In genomic region chr12:96501139-96501741, GRCh38 we compare ENCODE assay signal across 9 cellular contexts. TPM values are rescaled to one million over a fixed set of nuclear protein-coding genes. Genes with fewer than 3 reads are reported as not detected.
DNase-seq lines count a peak whose midpoint lies in the region; ATAC-seq, FAIRE-seq and TF ChIP-seq lines count a peak whose summit lies in the region.
"Had no signal": no experiment of that assay in that cellular context is flagged by ENCODE, and none has a peak within 500 bp of the region (broad histone marks: within the 10 kb centered on the region; RNA-seq: fewer than 3 reads in every experiment).

No MANE protein-coding gene starts in this region.

- no peaks in the 10 kb centered on the region for H3K27me3 Mint-ChIP-seq in activated T-helper 2 cell treated with anti-CD3 and anti-CD28 coated beads, Interferon-gamma antibody, Interleukin-2, Interleukin-4, amounts not matched to agents 10 μg/mL and 5 μg/mL and 100 μg/mL, durations not matched to agents 14 hours and 24 hours and 36 hours (ENCODE audit: low read depth)
- H3K27me3 Mint-ChIP-seq in stimulated activated naive CD8-positive, alpha-beta T cell treated with anti-CD3 and anti-CD28 coated beads, Interleukin-15, amount 100 ng/mL, for 72 hours: no peaks in the 10 kb centered on the region

- H3K9me3 Mint-ChIP-seq in activated T-helper 2 cell treated with anti-CD3 and anti-CD28 coated beads, Interferon-gamma antibody, Interleukin-2, Interleukin-4, amounts not matched to agents 10 μg/mL and 5 μg/mL and 100 μg/mL, durations not matched to agents 14 hours and 24 hours and 36 hours: peaks cover 9% of the 10 kb centered on the region
- H3K9me3 Mint-ChIP-seq in stimulated activated naive CD8-positive, alpha-beta T cell treated with anti-CD3 and anti-CD28 coated beads, Interleukin-15, amount 100 ng/mL, for 72 hours: no peaks in the 10 kb centered on the region

- 41% methylated on average over 5 of the region's 5 CpGs for WGBS in A549 (ENCODE audit: missing lambda C conversion rate)
- 72% methylated on average over 5 of the region's 5 CpGs for WGBS in hepatocyte (ENCODE audit: low lambda C conversion rate, missing lambda C conversion rate)

- ATAC-seq in A549 (peak; percentile 76 to 93; a peak in 4 of 6 replicates), GM18519 (IDR thresholded peaks at IDR 0.05; ENCODE audit: low FRiP score, unreplicated experiment) (peak; percentile 71), HG02938 (IDR thresholded peaks at IDR 0.05; ENCODE audit: unreplicated experiment) (peak; percentile 64)
- ATAC-seq in stimulated activated naive CD8-positive, alpha-beta T cell treated with anti-CD3 and anti-CD28 coated beads, Interleukin-15, amount 100 ng/mL, for 72 hours: peak; percentile 87

- DNase-seq in A549 (ENCODE audit: low read depth in 1 of 2, low spot score in 1 of 2): peak; percentile 77 to 84
- DNase-seq in NCI-H774 (lab: John Stamatoyannopoulos, UW): peak; percentile 6
- DNase-seq in activated T-helper 2 cell treated with anti-CD3 and anti-CD28 coated beads, Interferon-gamma antibody, Interleukin-2, Interleukin-4, amounts not matched to agents 10 μg/mL and 5 μg/mL and 100 μg/mL, durations not matched to agents 14 hours and 24 hours and 36 hours (ENCODE audit: low spot score): no peak
- peak; percentile 19 for DNase-seq in hepatocyte (ENCODE audit: low spot score)
- DNase-seq in stimulated activated naive CD8-positive, alpha-beta T cell treated with anti-CD3 and anti-CD28 coated beads, Interleukin-15, amount 100 ng/mL, for 72 hours: peak in 1 of 2 donors; percentile 25
- DNase-seq in NCI-H345 treated with DMSO at 0.1 percent for 48 hours (lab: John Stamatoyannopoulos, UW; ENCODE audit: unreplicated experiment): no peak

- H3K9me3 ChIP-seq in A549 (0 out of 3 replicates have a peak, but pooled peaks cover 4% of the 10 kb centered on the region), hepatocyte (ENCODE audit: low read depth) (no peaks in the 10 kb centered on the region)
- H3K9me3 ChIP-seq: HAP-1 had no signal

- H3K79me2 ChIP-seq in hepatocyte: no peaks in the 10 kb centered on the region

- no peaks in the 10 kb centered on the region for H3K36me3 ChIP-seq in hepatocyte (replicated peaks; ENCODE audit: insufficient read depth, low read depth)
- H3K36me3 ChIP-seq: HAP-1 had no signal

- POLR2A ChIA-PET in A549 (lab: Yijun Ruan, JAX): interaction anchor here (1.3 kb wide), 1 partner anchor 12 kb away, joined by 4 read pairs; the partner anchor contains the start of gene CFAP54

- H3K27me3 ChIP-seq in hepatocyte: no peaks in the 10 kb centered on the region

- CTCF ChIA-PET in A549 (lab: Yijun Ruan, JAX): interaction anchor here (1.5 to 3.2 kb wide), 3 partner anchors 12 to 583 kb away, joined by 3 to 15 read pairs (median 14); partner anchors contain the start of gene CFAP54

- H3K27ac ChIP-seq in A549 (peak overlapping the region; percentile 65 to 84), hepatocyte (no peak overlapping the region)

- peaks cover 48% of the 10 kb centered on the region for H3K4me1 Mint-ChIP-seq in activated T-helper 2 cell treated with anti-CD3 and anti-CD28 coated beads, Interferon-gamma antibody, Interleukin-2, Interleukin-4, amounts not matched to agents 10 μg/mL and 5 μg/mL and 100 μg/mL, durations not matched to agents 14 hours and 24 hours and 36 hours (ENCODE audit: low read depth)
- H3K4me1 Mint-ChIP-seq in stimulated activated naive CD8-positive, alpha-beta T cell treated with anti-CD3 and anti-CD28 coated beads, Interleukin-15, amount 100 ng/mL, for 72 hours: peaks cover 46% of the 10 kb centered on the region

- no peak overlapping the region for H2AFZ ChIP-seq in hepatocyte

- peak overlapping the region; percentile 74 for H3K27ac Mint-ChIP-seq in activated T-helper 2 cell treated with anti-CD3 and anti-CD28 coated beads, Interferon-gamma antibody, Interleukin-2, Interleukin-4, amounts not matched to agents 10 μg/mL and 5 μg/mL and 100 μg/mL, durations not matched to agents 14 hours and 24 hours and 36 hours
- peak overlapping the region; percentile 66 to 94 for H3K27ac Mint-ChIP-seq in stimulated activated naive CD8-positive, alpha-beta T cell treated with anti-CD3 and anti-CD28 coated beads, Interleukin-15, amount 100 ng/mL, for 72 hours

- no peak for TF ChIP-seq POLR2A in A549 (IDR thresholded peaks at IDR 0.05; ENCODE audit: low read length)

- H4K20me1 ChIP-seq in hepatocyte (ENCODE audit: insufficient read depth, poor library complexity, severe bottlenecking): no peaks in the 10 kb centered on the region

- TF ChIP-seq RAD21 in A549 (conservative IDR thresholded peaks at IDR 0.05 in 1 of 2, IDR thresholded peaks at IDR 0.05 in 1 of 2): no peak

- H3K4me3 ChIP-seq in A549 (no peak overlapping the region), hepatocyte (no peak overlapping the region)
- H3K4me3 ChIP-seq: HAP-1 had no signal

- intact Hi-C loops in activated T-helper 2 cell treated with anti-CD3 and anti-CD28 coated beads, Interferon-gamma antibody, Interleukin-2, Interleukin-4, amounts not matched to agents 10 μg/mL and 5 μg/mL and 100 μg/mL, durations not matched to agents 14 hours and 24 hours and 36 hours (cut with micrococcal nuclease): loop anchor here (1.0 to 5.0 kb wide), 3 partner anchors 56 to 164 kb away; partner anchors contain the start of gene CDK17

- H3K4me2 ChIP-seq in A549 (peak overlapping the region; percentile 40), hepatocyte (no peak overlapping the region)

- no peaks in the 10 kb centered on the region for H3K9me2 ChIP-seq in hepatocyte (replicated peaks; ENCODE audit: insufficient read depth)

- H3K36me3 Mint-ChIP-seq in activated T-helper 2 cell treated with anti-CD3 and anti-CD28 coated beads, Interferon-gamma antibody, Interleukin-2, Interleukin-4, amounts not matched to agents 10 μg/mL and 5 μg/mL and 100 μg/mL, durations not matched to agents 14 hours and 24 hours and 36 hours (ENCODE audit: low read depth): peaks cover 7% of the 10 kb centered on the region

- H3K4me1 ChIP-seq in A549: peaks cover 17% of the 10 kb centered on the region
- no peaks in the 10 kb centered on the region for H3K4me1 ChIP-seq in hepatocyte (ENCODE audit: insufficient read depth)

- no peak for TF ChIP-seq EP300 in A549 (IDR thresholded peaks at IDR 0.05)

- no peak overlapping the region for H3K4me3 Mint-ChIP-seq in activated T-helper 2 cell treated with anti-CD3 and anti-CD28 coated beads, Interferon-gamma antibody, Interleukin-2, Interleukin-4, amounts not matched to agents 10 μg/mL and 5 μg/mL and 100 μg/mL, durations not matched to agents 14 hours and 24 hours and 36 hours (ENCODE audit: low read depth)
- H3K4me3 Mint-ChIP-seq in stimulated activated naive CD8-positive, alpha-beta T cell treated with anti-CD3 and anti-CD28 coated beads, Interleukin-15, amount 100 ng/mL, for 72 hours: peak overlapping the region; percentile 15 to 20

- no peak for FAIRE-seq in A549 (lab: Jason Lieb, UNC)

- TF ChIP-seq CTCF in A549 (IDR thresholded peaks at IDR 0.05) (no peak), hepatocyte (IDR thresholded peaks at IDR 0.05; ENCODE audit: poor library complexity) (no peak)

TF ChIP-seq in A549, 52 proteins besides CTCF, POLR2A, EP300 and RAD21:
- TF ChIP-seq HOXB13 (CRISPR knock-in tag; IDR thresholded peaks at IDR 0.05; ENCODE audit: low read depth): 0 out of 2 replicates have a peak, but pooled peaks have one; percentile 49
- peak; percentile 55; the same call in 1 of the 2 replicates for TF ChIP-seq FOXS1 (CRISPR knock-in tag; IDR thresholded peaks at IDR 0.05)
- peak; percentile 68 for TF ChIP-seq ZNF302 (CRISPR knock-in tag; IDR thresholded peaks at IDR 0.05)
- no peak for TF ChIP-seq KDM5A (IDR thresholded peaks at IDR 0.05)
- peak; percentile 8; the same call in 1 of the 2 replicates for TF ChIP-seq ATOH8 (CRISPR knock-in tag; IDR thresholded peaks at IDR 0.05; ENCODE audit: low read depth)
- no peak for TF ChIP-seq JUNB (IDR thresholded peaks at IDR 0.05)
- TF ChIP-seq BCL3 (IDR thresholded peaks at IDR 0.05): no peak
- peak; percentile 87 for TF ChIP-seq NFE2L2 (conservative IDR thresholded peaks at IDR 0.05; ENCODE audit: low read length)
- TF ChIP-seq EHF (CRISPR knock-in tag; IDR thresholded peaks at IDR 0.05): peak; percentile 75; the same call in 1 of the 2 replicates
- TF ChIP-seq ZFP36 (IDR thresholded peaks at IDR 0.05; ENCODE audit: borderline replicate concordance, partially characterized antibody): no peak
- no peak for TF ChIP-seq RFX5 (IDR thresholded peaks at IDR 0.05)
- TF ChIP-seq MAX (IDR thresholded peaks at IDR 0.05): peak; percentile 62; the same call in 1 of the 2 replicates
- TF ChIP-seq MAFK (IDR thresholded peaks at IDR 0.05; ENCODE audit: partially characterized antibody): peak; percentile 99

RNA-seq across cellular contexts. Expression of gene CFAP54, which starts 11.9 kb away (rescaled TPM):
- 1.2 and 1.7 TPM in 2 replicates for polyA plus RNA-seq in A549 (2011; rRNA removed)
- polyA plus RNA-seq in A549 (2012; cell fraction: cytosol; rRNA removed): 0.61 and 0.87 TPM in 2 replicates
- polyA plus RNA-seq in A549 (2012; cell fraction: nucleus; rRNA removed): 1.2 and 1.3 TPM in 2 replicates
- polyA plus RNA-seq in A549 (2017; fragmentation: RNase III; extraction: RNeasy Plus Mini Kit Qiagen cat#74134 plus additional on column Dnase treatment): 0.68 to 0.91 TPM (median 0.70 TPM) in 3 replicates
- 0.73 and 1.2 TPM in 2 replicates for polyA minus RNA-seq in A549 (2011; rRNA and poly(A)+ RNA removed)
- 0.14 and 0.23 TPM in 2 replicates for total RNA-seq in activated T-helper 2 cell treated with anti-CD3 and anti-CD28 coated beads, Interferon-gamma antibody, Interleukin-2, Interleukin-4, amounts not matched to agents 10 μg/mL and 5 μg/mL and 100 μg/mL, durations not matched to agents 14 hours and 24 hours and 36 hours
- 0.20 and 0.67 TPM in 2 replicates for total RNA-seq in hepatocyte
- 0.30 and 0.64 TPM in 2 replicates for polyA plus RNA-seq in hepatocyte

Comparison
In these comparisons a context has a peak if more than half of its experiments do, and no peak if none do; other contexts are left out.
1. DNase-seq: peak in A549 (2 of 2), NCI-H774 (single experiment) and hepatocyte (single experiment); none in activated T-helper 2 cell treated with anti-CD3 and anti-CD28 coated beads, Interferon-gamma antibody, Interleukin-2, Interleukin-4, amounts not matched to agents 10 μg/mL and 5 μg/mL and 100 μg/mL, durations not matched to agents 14 hours and 24 hours and 36 hours (single experiment) and NCI-H345 treated with DMSO at 0.1 percent for 48 hours (single experiment).
2. Peak in every context shown above with its lines, with median percentiles within 50 percentile points of each other: ATAC-seq.